Comparison of ENCODE assay signal across 9 cellular contexts in the genomic region with DNA sequence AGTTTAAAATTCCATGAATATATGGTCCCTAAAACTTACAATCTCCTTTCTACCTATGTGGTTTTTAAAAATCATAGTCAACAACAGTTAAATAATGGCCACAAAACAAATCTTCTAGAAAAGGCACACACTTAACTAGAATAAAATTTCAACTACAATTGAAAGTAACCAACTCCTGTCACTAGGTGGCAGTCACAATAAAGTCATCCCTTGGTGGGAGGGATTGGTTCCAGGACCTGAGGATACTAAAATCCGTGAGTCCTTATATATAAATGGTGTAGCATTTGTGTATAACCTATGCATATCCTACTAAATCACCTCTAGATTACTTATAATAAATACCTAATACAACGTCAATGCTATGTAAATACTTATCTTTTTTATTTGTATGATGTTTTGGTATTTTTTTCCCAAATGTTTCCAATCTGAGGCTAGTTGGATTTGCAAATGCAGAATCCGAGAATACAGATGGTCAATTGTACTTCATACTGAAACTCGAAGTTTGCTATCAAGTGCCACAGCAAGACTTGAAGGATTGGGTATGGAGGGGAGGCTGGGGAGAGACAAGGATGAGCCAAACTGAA.
A peak's percentile ranks its signal among the peaks of the same experiment; 100 is the strongest.
DNase-seq lines count a peak whose midpoint lies in the region; ATAC-seq, FAIRE-seq and TF ChIP-seq lines count a peak whose summit lies in the region.
"Had no signal": no experiment of that assay in that cellular context is flagged by ENCODE, and none has a peak within 500 bp of the region (broad histone marks: within the 10 kb centered on the region; RNA-seq: fewer than 3 reads in every experiment).

No MANE protein-coding gene starts in this region.

- peak overlapping the region; percentile 60 for H3K27ac ChIP-seq in endothelial cell of umbilical vein (ENCODE audit: insufficient read depth, low read depth, low read length)
- H3K27ac ChIP-seq: SJSA1 had no signal

- intact Hi-C loops in endothelial cell of umbilical vein (cut with micrococcal nuclease) (loop anchor here (1.0 to 5.0 kb wide), 4 partner anchors 45 to 680 kb away; no protein-coding TSS in a partner anchor), mucosa of descending colon (cut with DNase I, micrococcal nuclease) (loop anchor here in 1 of 2 donors (2.0 kb wide), 1 partner anchor 53 kb away; no protein-coding TSS in a partner anchor)

- no peaks in the 10 kb centered on the region for H3K9me3 Mint-ChIP-seq in stimulated activated naive CD8-positive, alpha-beta T cell treated with anti-CD3 and anti-CD28 coated beads, Interleukin-15, amount 100 ng/mL, for 72 hours
- no peaks in the 10 kb centered on the region for H3K9me3 Mint-ChIP-seq in activated naive CD8-positive, alpha-beta T cell treated with anti-CD3 and anti-CD28 coated beads, Interleukin-2, amount 50 U/mL, for 24 hours

- peak overlapping the region; percentile 55 for H2AFZ ChIP-seq in endothelial cell of umbilical vein (ENCODE audit: low read depth, low read length)

- H3K4me2 ChIP-seq in endothelial cell of umbilical vein (ENCODE audit: insufficient read depth, low read length) = peak overlapping the region; percentile 48

- no peak overlapping the region for H3K27ac Mint-ChIP-seq in stimulated activated naive CD8-positive, alpha-beta T cell treated with anti-CD3 and anti-CD28 coated beads, Interleukin-15, amount 100 ng/mL, for 72 hours
- H3K27ac Mint-ChIP-seq in activated naive CD8-positive, alpha-beta T cell treated with anti-CD3 and anti-CD28 coated beads, Interleukin-2, amount 50 U/mL, for 24 hours = no peak overlapping the region

- H3K4me3 Mint-ChIP-seq in stimulated activated naive CD8-positive, alpha-beta T cell treated with anti-CD3 and anti-CD28 coated beads, Interleukin-15, amount 100 ng/mL, for 72 hours = no peak overlapping the region
- no peak overlapping the region for H3K4me3 Mint-ChIP-seq in activated naive CD8-positive, alpha-beta T cell treated with anti-CD3 and anti-CD28 coated beads, Interleukin-2, amount 50 U/mL, for 24 hours

- no peaks in the 10 kb centered on the region for H3K79me2 ChIP-seq in endothelial cell of umbilical vein (ENCODE audit: control insufficient read depth, insufficient read depth, low read length)

- FAIRE-seq in endothelial cell of umbilical vein (lab: Jason Lieb, UNC) = peak; percentile 71

- no TSS peak for BruUV-seq in endothelial cell of umbilical vein (replicated peaks; lab: Mats Ljungman, UMichigan)

- H3K4me1 ChIP-seq in endothelial cell of umbilical vein (ENCODE audit: control insufficient read depth, extremely low read depth, insufficient read depth, low read length) (peaks cover 10% of the 10 kb centered on the region), mucosa of descending colon (ENCODE audit: low read depth) (peaks cover 4% of the 10 kb centered on the region)

- TF ChIP-seq CTCF in endothelial cell of umbilical vein (IDR thresholded peaks at IDR 0.05; ENCODE audit: extremely low read depth in 1 of 2, insufficient read depth in 1 of 2, low read depth in 1 of 2, low read length in 2 of 2) (peak; percentile 45 to 51), mucosa of descending colon (IDR thresholded peaks at IDR 0.05) (peak; percentile 24)

- dilution Hi-C loops in endothelial cell of umbilical vein (cut with MboI; ENCODE audit: extremely low pct_ligation_motif_present, low sequenced_read_pairs) = no loop called here

- H3K9ac ChIP-seq in endothelial cell of umbilical vein (replicated peaks; ENCODE audit: extremely low read depth, insufficient read depth, low read length) = peak overlapping the region; percentile 3

- peak; percentile 64 for DNase-seq in COR-L47 (lab: John Stamatoyannopoulos, UW)
- peak; percentile 56 for DNase-seq in HT1080 (ENCODE audit: low read depth)
- DNase-seq in RKO (ENCODE audit: low spot score) = peak; percentile 58
- peak; percentile 71 for DNase-seq in endothelial cell of umbilical vein (ENCODE audit: low read depth, low spot score)
- peak in 1 of 3 donors; percentile 69 for DNase-seq in mucosa of descending colon
- DNase-seq in stimulated activated naive CD8-positive, alpha-beta T cell treated with anti-CD3 and anti-CD28 coated beads, Interleukin-15, amount 100 ng/mL, for 72 hours = no peak
- DNase-seq in activated naive CD8-positive, alpha-beta T cell treated with anti-CD3 and anti-CD28 coated beads, Interleukin-2, amount 50 U/mL, for 24 hours = no peak
- DNase-seq in activated naive CD4-positive, alpha-beta T cell treated with Interleukin-2 at 50 U/mL for 16 hours = no peak

- no peaks in the 10 kb centered on the region for H4K20me1 ChIP-seq in endothelial cell of umbilical vein (replicated peaks; ENCODE audit: control insufficient read depth, extremely low read depth, insufficient read depth, low read length)

- H3K27me3 Mint-ChIP-seq in stimulated activated naive CD8-positive, alpha-beta T cell treated with anti-CD3 and anti-CD28 coated beads, Interleukin-15, amount 100 ng/mL, for 72 hours = no peaks in the 10 kb centered on the region
- H3K27me3 Mint-ChIP-seq in activated naive CD8-positive, alpha-beta T cell treated with anti-CD3 and anti-CD28 coated beads, Interleukin-2, amount 50 U/mL, for 24 hours = no peaks in the 10 kb centered on the region

- H3K4me1 Mint-ChIP-seq in stimulated activated naive CD8-positive, alpha-beta T cell treated with anti-CD3 and anti-CD28 coated beads, Interleukin-15, amount 100 ng/mL, for 72 hours = no peaks in the 10 kb centered on the region
- no peaks in the 10 kb centered on the region for H3K4me1 Mint-ChIP-seq in activated naive CD8-positive, alpha-beta T cell treated with anti-CD3 and anti-CD28 coated beads, Interleukin-2, amount 50 U/mL, for 24 hours

- no peaks in the 10 kb centered on the region for H3K36me3 ChIP-seq in endothelial cell of umbilical vein (ENCODE audit: control insufficient read depth in 2 of 2, extremely low read depth in 1 of 2, insufficient read depth in 2 of 2, low read length in 2 of 2)
- no peaks in the 10 kb centered on the region for H3K36me3 ChIP-seq in mucosa of descending colon (ENCODE audit: low read depth)
- H3K36me3 ChIP-seq: SJSA1 had no signal

- H3K27me3 ChIP-seq in endothelial cell of umbilical vein (ENCODE audit: control insufficient read depth in 2 of 2, insufficient read depth in 2 of 2, low read length in 2 of 2) = no peaks in the 10 kb centered on the region
- H3K27me3 ChIP-seq: SJSA1 had no signal

- ATAC-seq in mucosa of descending colon = peak; percentile 84
- ATAC-seq in stimulated activated naive CD8-positive, alpha-beta T cell treated with anti-CD3 and anti-CD28 coated beads, Interleukin-15, amount 100 ng/mL, for 72 hours = no peak
- no peak for ATAC-seq in activated naive CD8-positive, alpha-beta T cell treated with anti-CD3 and anti-CD28 coated beads, Interleukin-2, amount 50 U/mL, for 24 hours

- H3K9me3 ChIP-seq in endothelial cell of umbilical vein (replicated peaks; ENCODE audit: control insufficient read depth, insufficient read depth, low read length) = no peaks in the 10 kb centered on the region
- no peaks in the 10 kb centered on the region for H3K9me3 ChIP-seq in mucosa of descending colon
- H3K9me3 ChIP-seq: SJSA1 had no signal

- no peak for TF ChIP-seq POLR2A in endothelial cell of umbilical vein (IDR thresholded peaks at IDR 0.05; ENCODE audit: low read depth, low read length)

- H3K36me3 Mint-ChIP-seq in activated naive CD8-positive, alpha-beta T cell treated with anti-CD3 and anti-CD28 coated beads, Interleukin-2, amount 50 U/mL, for 24 hours (ENCODE audit: low read depth) = no peaks in the 10 kb centered on the region

- H3K4me3 ChIP-seq in endothelial cell of umbilical vein (replicated peaks in 1 of 3; ENCODE audit: insufficient read depth in 1 of 3, low read depth in 1 of 3, low read length in 3 of 3) (no peak overlapping the region), mucosa of descending colon (no peak overlapping the region)
- H3K4me3 ChIP-seq: SJSA1 had no signal

- H3K9me1 ChIP-seq in endothelial cell of umbilical vein (replicated peaks; ENCODE audit: control insufficient read depth, extremely low read depth, insufficient read depth, low read length) = no peaks in the 10 kb centered on the region

- POLR2A ChIA-PET in endothelial cell of umbilical vein (lab: Charles Lee) = no interaction called here

- CTCF ChIA-PET in endothelial cell of umbilical vein (lab: Charles Lee) = interaction anchor here (1.0 to 6.0 kb wide), 17 partner anchors 8 to 679 kb away, joined by 3 to 111 read pairs (median 4); no protein-coding TSS in a partner anchor

TF ChIP-seq in endothelial cell of umbilical vein, 7 proteins besides CTCF, POLR2A, EP300 and RAD21:
- TF ChIP-seq, protein P1, sequence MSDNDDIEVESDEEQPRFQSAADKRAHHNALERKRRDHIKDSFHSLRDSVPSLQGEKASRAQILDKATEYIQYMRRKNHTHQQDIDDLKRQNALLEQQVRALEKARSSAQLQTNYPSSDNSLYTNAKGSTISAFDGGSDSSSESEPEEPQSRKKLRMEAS (IDR thresholded peaks at IDR 0.05; ENCODE audit: insufficient read depth, insufficient read length) = no peak
- TF ChIP-seq POLR2AphosphoS5 (IDR thresholded peaks at IDR 0.05; ENCODE audit: insufficient read depth, low read depth, low read length) = no peak

Comparison
In these comparisons a context has a peak if more than half of its experiments do, and no peak if none do; other contexts are left out.
1. DNase-seq: peak in COR-L47 (single experiment), HT1080 (single experiment), RKO (single experiment) and endothelial cell of umbilical vein (single experiment); none in stimulated activated naive CD8-positive, alpha-beta T cell treated with anti-CD3 and anti-CD28 coated beads, Interleukin-15, amount 100 ng/mL, for 72 hours (0 of 2), activated naive CD8-positive, alpha-beta T cell treated with anti-CD3 and anti-CD28 coated beads, Interleukin-2, amount 50 U/mL, for 24 hours (single experiment) and activated naive CD4-positive, alpha-beta T cell treated with Interleukin-2 at 50 U/mL for 16 hours (single experiment).